1 cellular context compared by ENCODE assay signal in the genomic region with DNA sequence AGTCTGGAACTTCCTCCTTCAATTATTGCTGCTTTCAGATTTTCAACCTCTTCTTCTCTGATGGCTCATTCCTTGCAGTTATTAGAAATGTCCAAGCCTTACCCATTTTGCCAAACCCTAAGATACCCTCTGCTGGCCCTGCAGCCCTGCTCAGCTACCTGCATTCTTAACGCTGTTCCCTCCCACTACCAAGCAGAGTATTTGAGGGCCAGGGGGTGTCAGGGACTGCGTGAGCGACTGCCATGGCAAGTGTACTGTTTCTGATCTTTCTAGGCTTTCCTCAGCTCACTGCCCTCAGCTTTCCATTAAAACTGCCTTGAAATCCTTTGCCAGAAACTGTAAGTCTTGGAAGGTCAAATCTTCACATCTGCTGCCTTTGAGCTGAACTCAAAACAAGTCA.
TF ChIP-seq lines count a peak whose summit lies in the region.

No MANE protein-coding gene starts in this region.

TF ChIP-seq in H1, 55 proteins besides CTCF, POLR2A, EP300 and RAD21:
- TF ChIP-seq KDM4A (IDR thresholded peaks at IDR 0.05; ENCODE audit: low read depth, low read length, severe bottlenecking) (no peak), RBBP5 (IDR thresholded peaks at IDR 0.05; ENCODE audit: borderline replicate concordance, low read depth, low read length) (no peak), TAF7 (optimal IDR thresholded peaks at IDR 0.05; ENCODE audit: borderline replicate concordance, low read depth, low read length) (no peak), JUND (IDR thresholded peaks at IDR 0.05; ENCODE audit: low read length) (no peak), CREB1 (IDR thresholded peaks at IDR 0.05) (no peak), CHD2 (IDR thresholded peaks at IDR 0.05; ENCODE audit: low read length) (no peak)
